ENCODE assay signal across 1 cellular context in genomic region chr6:120137492-120137891, GRCh38.
TF ChIP-seq lines count a peak whose summit lies in the region.

No MANE protein-coding gene starts in this region.

TF ChIP-seq in K562, 482 proteins besides CTCF, POLR2A, EP300 and RAD21 (continued from another document):
- peak; percentile 78 for TF ChIP-seq ZNF316 (IDR thresholded peaks at IDR 0.05)
